In the genomic region with DNA sequence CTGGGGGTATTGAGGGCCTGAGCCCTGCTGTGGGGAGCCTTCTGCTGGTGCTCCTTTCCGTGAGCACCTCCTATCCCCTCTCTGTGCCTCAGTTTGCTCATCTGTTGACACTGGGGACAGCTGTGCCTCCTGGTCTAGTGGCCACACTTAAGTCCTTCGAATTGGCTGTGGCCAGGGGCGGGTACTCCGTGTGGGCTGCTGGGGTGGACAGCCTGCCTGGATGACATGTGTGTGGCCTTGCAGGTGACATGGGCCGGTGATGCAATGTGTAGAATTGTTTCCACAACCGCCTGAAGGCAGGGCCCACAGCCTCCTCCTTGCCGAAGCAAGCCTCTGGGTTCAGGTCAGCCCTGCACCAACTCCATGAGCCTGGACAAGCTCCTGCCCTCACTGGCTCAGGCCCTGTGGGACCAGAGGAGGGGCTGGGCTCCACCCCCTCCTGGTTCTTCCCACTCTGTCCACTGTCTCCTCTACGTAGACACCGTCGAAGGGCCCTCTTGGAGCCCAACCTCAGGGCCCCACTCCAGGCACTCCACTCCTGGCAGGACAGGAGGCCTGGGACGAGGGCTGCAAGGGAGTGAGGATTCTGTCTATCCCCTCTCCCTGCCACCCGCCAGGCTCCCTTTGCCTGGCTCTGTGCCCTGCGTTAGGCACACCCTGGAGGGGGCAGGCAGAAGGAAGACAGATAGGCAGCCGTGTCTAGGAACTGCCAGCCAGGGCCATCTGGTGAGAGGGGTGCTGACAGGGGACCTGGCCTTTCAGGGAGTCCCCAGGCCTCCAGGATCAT, we compare ENCODE assay signal across 8 cellular contexts. TPM values are rescaled to one million over a fixed set of nuclear protein-coding genes. Genes with fewer than 3 reads are reported as not detected.
DNase-seq lines count a peak whose midpoint lies in the region; ATAC-seq and TF ChIP-seq lines count a peak whose summit lies in the region.

No MANE protein-coding gene starts in this region.

- no peak for TF ChIP-seq CTCF in GM12865 (IDR thresholded peaks at IDR 0.05; ENCODE audit: insufficient read depth, low read depth, low read length, missing control alignments)

- H3K4me3 ChIP-seq in GM12865 (ENCODE audit: low read depth, low read length) (peak overlapping the region; percentile 56), urinary bladder (ENCODE audit: low read depth, low read length) (peak overlapping the region; percentile 60)

- H3K4me1 ChIP-seq in urinary bladder (ENCODE audit: insufficient read depth) = peaks cover 1% of the 10 kb centered on the region

- DNase-seq in GM12865 (ENCODE audit: low read depth) (peak; percentile 5), OCI-M1 (lab: John Stamatoyannopoulos, UW) (peak; percentile 39), caudate nucleus (lab: John Stamatoyannopoulos, UW) (no peak), lung microvascular endothelial cell (ENCODE audit: low read depth in 2 of 2) (peak; percentile 34 to 41), COR-L47 (lab: John Stamatoyannopoulos, UW) (no peak), mesenteric fat pad (ENCODE audit: low spot score) (no peak)

- no peak for ATAC-seq in HG03025 (IDR thresholded peaks at IDR 0.05; ENCODE audit: low FRiP score, unreplicated experiment)

- no peaks in the 10 kb centered on the region for H3K36me3 ChIP-seq in urinary bladder (ENCODE audit: insufficient read depth)

- peak overlapping the region; percentile 59 for H3K27ac ChIP-seq in caudate nucleus (ENCODE audit: low read depth, low read length)
- peak overlapping the region; percentile 43 for H3K27ac ChIP-seq in urinary bladder (ENCODE audit: low read depth)

- WGBS in urinary bladder = 59% methylated on average over 14 of the region's 14 CpGs

RNA-seq across cellular contexts. Expression of a gene that starts 1.2 kb away (rescaled TPM):
- total RNA-seq in lung microvascular endothelial cell = 12.2 and 14.5 TPM in 2 replicates
- 26.0 TPM for total RNA-seq in urinary bladder
- 18.8 TPM for polyA plus RNA-seq in urinary bladder
- 63.9 TPM for total RNA-seq in mesenteric fat pad

RNA-seq across cellular contexts. Expression of a gene that starts 38.0 kb away (rescaled TPM):
- total RNA-seq in lung microvascular endothelial cell (58.4 and 70.6 TPM in 2 replicates), urinary bladder (13.1 TPM), mesenteric fat pad (49.5 TPM)
- polyA plus RNA-seq in urinary bladder = 49.8 TPM

RNA-seq across cellular contexts. Expression of a gene that starts 49.5 kb away (rescaled TPM):
- total RNA-seq in lung microvascular endothelial cell (129 and 156 TPM in 2 replicates), urinary bladder (224 TPM), mesenteric fat pad (272 TPM)
- 277 TPM for polyA plus RNA-seq in urinary bladder

Comparison
In these comparisons a context has a peak if more than half of its experiments do, and no peak if none do; other contexts are left out.
1. DNase-seq: peak in GM12865 (single experiment), OCI-M1 (single experiment) and lung microvascular endothelial cell (2 of 2); none in caudate nucleus (0 of 61), COR-L47 (single experiment) and mesenteric fat pad (single experiment).